ENCODE assay signal across 16 cellular contexts in the genomic region with DNA sequence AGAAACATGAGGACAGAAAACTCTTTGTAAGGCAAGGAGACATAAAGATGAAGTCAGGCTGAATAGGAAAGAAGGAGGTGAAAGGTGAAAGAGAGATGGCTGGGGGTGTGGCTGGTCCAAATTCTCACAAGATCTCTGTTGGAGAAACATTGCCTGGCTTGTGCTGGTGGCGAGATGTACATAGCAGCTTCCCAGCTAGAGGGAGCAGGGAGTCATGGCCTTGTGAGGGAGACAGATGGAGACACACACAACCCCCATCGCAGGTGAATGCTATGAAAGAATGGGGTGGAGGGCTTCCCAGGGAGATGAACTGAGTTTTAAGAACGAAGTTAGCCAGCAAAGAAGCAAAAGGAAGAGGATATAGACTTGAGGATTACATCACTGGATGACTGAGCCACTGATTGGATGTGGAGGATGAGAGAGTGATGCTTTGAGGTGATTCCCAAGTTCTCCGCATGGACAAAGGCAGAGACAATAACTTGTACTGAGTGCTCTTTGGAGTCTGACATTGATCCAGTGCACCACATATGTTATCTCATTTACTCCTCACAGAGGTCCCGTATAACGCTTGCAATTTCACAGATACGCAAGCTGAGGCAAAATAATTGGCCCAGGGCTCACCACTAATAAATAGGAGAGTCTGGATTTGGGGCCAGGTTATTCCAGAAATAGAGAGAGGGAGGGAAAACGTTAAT.
DNase-seq lines count a peak whose midpoint lies in the region; ATAC-seq, FAIRE-seq and TF ChIP-seq lines count a peak whose summit lies in the region.
"Had no signal": no experiment of that assay in that cellular context is flagged by ENCODE, and none has a peak within 500 bp of the region (broad histone marks: within the 10 kb centered on the region; RNA-seq: fewer than 3 reads in every experiment).

No MANE protein-coding gene starts in this region.

- no peaks in the 10 kb centered on the region for H3F3A ChIP-seq in Loucy (ENCODE audit: low read depth)

- H3K79me2 ChIP-seq in Loucy (ENCODE audit: insufficient read depth, low read length), result no peaks in the 10 kb centered on the region

- H3K27ac Mint-ChIP-seq in central memory CD8-positive, alpha-beta T cell (ENCODE audit: low read depth), result no peak overlapping the region
- H3K27ac Mint-ChIP-seq in nephron, result no peak overlapping the region
- H3K27ac Mint-ChIP-seq: activated CD4-positive, alpha-beta memory T cell treated with anti-CD3 and anti-CD28 coated beads, Interleukin-2, amount 10 ng/mL, durations not matched to agents 7 days and 5 days; activated naive CD4-positive, alpha-beta T cell treated with anti-CD3 and anti-CD28 coated beads for 36 hours had no signal

- peaks cover 4% of the 10 kb centered on the region for H3K36me3 Mint-ChIP-seq in central memory CD8-positive, alpha-beta T cell (ENCODE audit: insufficient read depth)
- H3K36me3 Mint-ChIP-seq in nephron (ENCODE audit: low read depth), result no peaks in the 10 kb centered on the region

- H3K9me3 Mint-ChIP-seq in central memory CD8-positive, alpha-beta T cell, result no peaks in the 10 kb centered on the region
- H3K9me3 Mint-ChIP-seq in nephron, result no peaks in the 10 kb centered on the region
- H3K9me3 Mint-ChIP-seq: activated CD4-positive, alpha-beta memory T cell treated with anti-CD3 and anti-CD28 coated beads, Interleukin-2, amount 10 ng/mL, durations not matched to agents 7 days and 5 days; activated naive CD4-positive, alpha-beta T cell treated with anti-CD3 and anti-CD28 coated beads for 36 hours had no signal

- no peaks in the 10 kb centered on the region for H3K9me3 ChIP-seq in Loucy (ENCODE audit: insufficient read depth, low read depth, low read length)
- H3K9me3 ChIP-seq: gastrocnemius medialis, testis had no signal

- ATAC-seq in central memory CD8-positive, alpha-beta T cell (replicated peaks; ENCODE audit: extremely low read depth, poor library complexity, severe bottlenecking), result no peak
- no peak for ATAC-seq in HG03520 (IDR thresholded peaks at IDR 0.05; ENCODE audit: unreplicated experiment)
- ATAC-seq: gastrocnemius medialis had no signal

- H3K9me2 ChIP-seq in Loucy (replicated peaks; ENCODE audit: low read depth, low read length), result no peaks in the 10 kb centered on the region

- no peak overlapping the region for H3K9ac ChIP-seq in Loucy (ENCODE audit: low read depth, low read length, poor library complexity, severe bottlenecking)

- H3K4me1 Mint-ChIP-seq in central memory CD8-positive, alpha-beta T cell, result peaks cover 36% of the 10 kb centered on the region
- no peaks in the 10 kb centered on the region for H3K4me1 Mint-ChIP-seq in nephron

- peak overlapping the region; percentile 49; the same call in 1 of the 2 replicates for H2AFZ ChIP-seq in Loucy (ENCODE audit: low read length)
- H2AFZ ChIP-seq: PC-9 had no signal

- H4K20me1 ChIP-seq in Loucy (ENCODE audit: insufficient read depth, low read length, poor library complexity, severe bottlenecking), result no peaks in the 10 kb centered on the region

- DNase-seq in DMS 273 treated with DMSO at 0.1 percent for 48 hours (lab: John Stamatoyannopoulos, UW) (peak; percentile 17), GF-D8 (lab: John Stamatoyannopoulos, UW) (no peak), GM19239 (ENCODE audit: insufficient read length, low spot score) (no peak), inferior parietal cortex (ENCODE audit: extremely low spot score) (no peak)
- DNase-seq in central memory CD8-positive, alpha-beta T cell (ENCODE audit: low spot score in 2 of 2), result no peak
- DNase-seq: activated CD4-positive, alpha-beta memory T cell treated with anti-CD3 and anti-CD28 coated beads, Interleukin-2, amount 10 ng/mL, durations not matched to agents 7 days and 5 days; activated naive CD4-positive, alpha-beta T cell treated with anti-CD3 and anti-CD28 coated beads for 36 hours; NCI-H2227 treated with DMSO at 0.1 percent for 48 hours; PC-9; T-helper 1 cell; testis had no signal

- no peak overlapping the region for H3K4me2 ChIP-seq in Loucy (ENCODE audit: low read depth, low read length, poor library complexity, severe bottlenecking)
- H3K4me2 ChIP-seq: PC-9 had no signal

- H3K36me3 ChIP-seq in Loucy (ENCODE audit: insufficient read depth, low read length), result no peaks in the 10 kb centered on the region
- H3K36me3 ChIP-seq: gastrocnemius medialis had no signal

- H3K27me3 ChIP-seq in Loucy (ENCODE audit: insufficient read depth, low read length, poor library complexity, severe bottlenecking), result no peaks in the 10 kb centered on the region

- H3K27me3 Mint-ChIP-seq in central memory CD8-positive, alpha-beta T cell, result peaks cover 87% of the 10 kb centered on the region
- H3K27me3 Mint-ChIP-seq in nephron (ENCODE audit: low read depth), result peaks cover 86% of the 10 kb centered on the region

- H3K4me1 ChIP-seq in Loucy (ENCODE audit: insufficient read depth, low read length, poor library complexity, severe bottlenecking), result no peaks in the 10 kb centered on the region

- no peak overlapping the region for H3K4me3 ChIP-seq in Loucy (ENCODE audit: low read length, poor library complexity, severe bottlenecking)
- H3K4me3 ChIP-seq: gastrocnemius medialis, PC-9, skin epidermis, testis had no signal

- FAIRE-seq in GM19239 (lab: Jason Lieb, UNC), result no peak

- peak overlapping the region; percentile 4 for H3K4me3 Mint-ChIP-seq in central memory CD8-positive, alpha-beta T cell
- peak overlapping the region; percentile 20 to 51 (median 50) for H3K4me3 Mint-ChIP-seq in nephron
- H3K4me3 Mint-ChIP-seq: activated CD4-positive, alpha-beta memory T cell treated with anti-CD3 and anti-CD28 coated beads, Interleukin-2, amount 10 ng/mL, durations not matched to agents 7 days and 5 days; activated naive CD4-positive, alpha-beta T cell treated with anti-CD3 and anti-CD28 coated beads for 36 hours had no signal

- TF ChIP-seq CTCF in Loucy (conservative IDR thresholded peaks at IDR 0.05; ENCODE audit: low read length) (no peak), nephron (IDR thresholded peaks at IDR 0.05; ENCODE audit: unreplicated experiment in 3 of 3) (no peak)
